In genomic region chr7:30390872-30391646, GRCh38 we compare ENCODE assay signal across 25 cellular contexts.
DNase-seq lines count a peak whose midpoint lies in the region; ATAC-seq and TF ChIP-seq lines count a peak whose summit lies in the region.
"Had no signal": no experiment of that assay in that cellular context is flagged by ENCODE, and none has a peak within 500 bp of the region (broad histone marks: within the 10 kb centered on the region; RNA-seq: fewer than 3 reads in every experiment).

No MANE protein-coding gene starts in this region.

- no TSS peak for BruUV-seq in A673 (replicated peaks; lab: Mats Ljungman, UMichigan)

- H3K4me2 ChIP-seq in H9 (ENCODE audit: insufficient read depth, insufficient read length, low read length), result no peak overlapping the region
- H3K4me2 ChIP-seq in mesendoderm (ENCODE audit: low read length), result no peak overlapping the region
- H3K4me2 ChIP-seq: smooth muscle cell had no signal

- H3K9ac ChIP-seq in H9 (ENCODE audit: extremely low read depth, insufficient read length, low read length), result no peak overlapping the region
- H3K9ac ChIP-seq in mesendoderm (ENCODE audit: low read length), result no peak overlapping the region
- H3K9ac ChIP-seq: BLaER1 treated with 17β-estradiol and CSF1 and Interleukin-3, amounts not matched to agents 10 nM and 100 nM had no signal

- no peak overlapping the region for H3K14ac ChIP-seq in H9 (ENCODE audit: insufficient read depth, low read length)

- H3K4me3 ChIP-seq in A673 (ENCODE audit: low read depth, low read length, poor library complexity, severe bottlenecking), result no peak overlapping the region
- H3K4me3 ChIP-seq in mesendoderm (ENCODE audit: low read length), result no peak overlapping the region
- H3K4me3 ChIP-seq: BLaER1 treated with 17β-estradiol and CSF1 and Interleukin-3, amounts not matched to agents 10 nM and 100 nM; dorsolateral prefrontal cortex; smooth muscle cell had no signal

- H3K79me1 ChIP-seq in H9 (ENCODE audit: insufficient read depth, low read depth, low read length, poor library complexity, severe bottlenecking), result no peaks in the 10 kb centered on the region
- H3K79me1 ChIP-seq in mesendoderm (ENCODE audit: low read length), result no peaks in the 10 kb centered on the region

- no peaks in the 10 kb centered on the region; the same call in 1 of the 2 replicates for H3K27me3 Mint-ChIP-seq in H9 (ENCODE audit: low read depth)
- H3K27me3 Mint-ChIP-seq in activated T-helper 17 cell treated with anti-CD3 and anti-CD28 coated beads, Interleukin-2, amount 50 U/mL, for 72 hours, result no peaks in the 10 kb centered on the region
- H3K27me3 Mint-ChIP-seq: activated naive CD4-positive, alpha-beta T cell treated with anti-CD3 and anti-CD28 coated beads, Interleukin-2, amount 10 ng/mL, durations not matched to agents 7 days and 5 days; activated T-cell treated with anti-CD3 and anti-CD28 coated beads, Interleukin-2, amount 50 U/mL, for 24 hours; naive B cell had no signal

- intact Hi-C loops in A673 (cut with micrococcal nuclease; ENCODE audit: unreplicated experiment), result no loop called here

- H3K18ac ChIP-seq in H9 (ENCODE audit: insufficient read length, low read depth, low read length) (no peak overlapping the region), mesendoderm (ENCODE audit: low read length) (no peak overlapping the region)

- TF ChIP-seq CTCF in A673 (conservative IDR thresholded peaks at IDR 0.05; ENCODE audit: low read depth, low read length) (no peak), H9 (conservative IDR thresholded peaks at IDR 0.05) (no peak)

- H4K8ac ChIP-seq in H9 (replicated peaks; ENCODE audit: insufficient read length, low read depth, low read length) (no peak overlapping the region), mesendoderm (ENCODE audit: low read depth, low read length) (no peak overlapping the region)

- H3K4ac ChIP-seq in H9 (ENCODE audit: low read depth, low read length) (no peak overlapping the region), mesendoderm (ENCODE audit: low read depth, low read length) (no peak overlapping the region)

- H2BK120ac ChIP-seq in H9 (ENCODE audit: low read depth, low read length, poor library complexity, severe bottlenecking), result no peak overlapping the region
- H2BK120ac ChIP-seq in mesendoderm (ENCODE audit: low read depth, low read length), result no peak overlapping the region

- H3K9me3 ChIP-seq in A673 (ENCODE audit: low read depth, low read length, poor library complexity, severe bottlenecking) (no peaks in the 10 kb centered on the region), H9 (ENCODE audit: control insufficient read depth, low read depth, low read length) (no peaks in the 10 kb centered on the region)
- H3K9me3 ChIP-seq: BLaER1 treated with 17β-estradiol and CSF1 and Interleukin-3, amounts not matched to agents 10 nM and 100 nM had no signal

- POLR2A ChIA-PET in A673 (lab: Charles Lee; ENCODE audit: low non-redundant PET), result no interaction called here

- H3K23me2 ChIP-seq in H9 (ENCODE audit: insufficient read length, low read depth, low read length, poor library complexity, severe bottlenecking), result no peaks in the 10 kb centered on the region

- H4K91ac ChIP-seq in H9 (ENCODE audit: insufficient read length, low read depth, low read length), result no peak overlapping the region

- no peak overlapping the region for H2BK15ac ChIP-seq in H9 (ENCODE audit: low read depth, low read length)
- no peak overlapping the region for H2BK15ac ChIP-seq in mesendoderm (replicated peaks; ENCODE audit: low read depth)

- H3K4me3 Mint-ChIP-seq in H9, result no peak overlapping the region; a peak in 1 of 5 replicates
- H3K4me3 Mint-ChIP-seq in activated T-helper 17 cell treated with anti-CD3 and anti-CD28 coated beads, Interleukin-2, amount 50 U/mL, for 72 hours, result no peak overlapping the region
- H3K4me3 Mint-ChIP-seq: activated naive CD4-positive, alpha-beta T cell treated with anti-CD3 and anti-CD28 coated beads, Interleukin-2, amount 10 ng/mL, durations not matched to agents 7 days and 5 days; activated T-cell treated with anti-CD3 and anti-CD28 coated beads, Interleukin-2, amount 50 U/mL, for 24 hours; naive B cell had no signal

- H3K56ac ChIP-seq in H9 (ENCODE audit: insufficient read length, low read depth, low read length) (no peak overlapping the region), mesendoderm (ENCODE audit: low read length) (no peak overlapping the region)

- H3K4me1 ChIP-seq in A673 (ENCODE audit: insufficient read depth, low read length, poor library complexity, severe bottlenecking) (peaks cover 9% of the 10 kb centered on the region), H9 (ENCODE audit: insufficient read depth, low read length) (peaks cover 11% of the 10 kb centered on the region; the same call in 1 of the 2 replicates), mesendoderm (ENCODE audit: control insufficient read depth, low read depth, low read length) (peaks cover 1% of the 10 kb centered on the region)

- H3K23ac ChIP-seq in H9 (ENCODE audit: insufficient read length, low read depth, low read length), result no peak overlapping the region
- H3K23ac ChIP-seq in mesendoderm (ENCODE audit: low read length), result no peak overlapping the region

- no peak overlapping the region for H4K5ac ChIP-seq in H9 (ENCODE audit: insufficient read length, low read depth, low read length)
- no peak overlapping the region for H4K5ac ChIP-seq in mesendoderm (ENCODE audit: low read length)

- WGBS in H9 (ENCODE audit: extremely low coverage, insufficient read length, low lambda C conversion rate), result no CpG with 5 or more reads among the region's 8 CpGs
- no CpG with 5 or more reads among the region's 8 CpGs for WGBS in mesendoderm (ENCODE audit: extremely low coverage, insufficient coverage, low lambda C conversion rate)

- no peak overlapping the region for H2BK5ac ChIP-seq in H9 (ENCODE audit: insufficient read length, low read length)
- no peak overlapping the region for H2BK5ac ChIP-seq in mesendoderm (ENCODE audit: low read length)

- H3K4me1 Mint-ChIP-seq in H9, result peaks cover 33% of the 10 kb centered on the region in 2 experiments
- H3K4me1 Mint-ChIP-seq in activated T-helper 17 cell treated with anti-CD3 and anti-CD28 coated beads, Interleukin-2, amount 50 U/mL, for 72 hours, result no peaks in the 10 kb centered on the region
- H3K4me1 Mint-ChIP-seq: activated naive CD4-positive, alpha-beta T cell treated with anti-CD3 and anti-CD28 coated beads, Interleukin-2, amount 10 ng/mL, durations not matched to agents 7 days and 5 days had no signal

- H2BK20ac ChIP-seq in H9 (ENCODE audit: low read depth, low read length, poor library complexity, severe bottlenecking), result no peak overlapping the region

- H3K27ac ChIP-seq in A673 (ENCODE audit: low read depth, low read length, poor library complexity, severe bottlenecking) (no peak overlapping the region), H9 (ENCODE audit: insufficient read length, low read depth, low read length) (no peak overlapping the region), mesendoderm (ENCODE audit: low read depth, low read length) (no peak overlapping the region)

- ATAC-seq in activated T-helper 17 cell treated with anti-CD3 and anti-CD28 coated beads, Interleukin-2, amount 50 U/mL, for 72 hours (replicated peaks), result peak; percentile 57
- ATAC-seq: activated CD4-positive, CD25-positive, alpha-beta regulatory T cell treated with anti-CD3 and anti-CD28 coated beads, Interleukin-2, amount 50 U/mL, for 24 hours had no signal

- H4K20me1 ChIP-seq in H9 (ENCODE audit: control insufficient read depth, insufficient read depth, insufficient read length), result no peaks in the 10 kb centered on the region
- H4K20me1 ChIP-seq: BLaER1 treated with 17β-estradiol and CSF1 and Interleukin-3, amounts not matched to agents 10 nM and 100 nM had no signal

- DNase-seq in A673 (ENCODE audit: low spot score), result peak; percentile 61
- no peak for DNase-seq in H9
- peak; percentile 16 for DNase-seq in mesendoderm
- no peak for DNase-seq in LoVo (ENCODE audit: low spot score)
- no peak for DNase-seq in NAMALWA (ENCODE audit: low spot score)
- DNase-seq in NCI-H2029 treated with DMSO at 0.1 percent for 48 hours (lab: John Stamatoyannopoulos, UW), result no peak
- DNase-seq: activated naive CD4-positive, alpha-beta T cell treated with anti-CD3 and anti-CD28 coated beads, Interleukin-2, amount 10 ng/mL, durations not matched to agents 7 days and 5 days; activated T-cell treated with anti-CD3 and anti-CD28 coated beads, Interleukin-2, amount 50 U/mL, for 24 hours; central memory CD4-positive, alpha-beta T cell; COR-L47; dorsolateral prefrontal cortex; glutamatergic neuron; kidney glomerular epithelial cell; mammary epithelial cell; naive B cell; NCI-H1092; NCI-H187; NCI-H2227 treated with DMSO at 0.1 percent for 48 hours; NCI-H748 treated with DMSO at 0.1 percent for 48 hours; SHP77; stimulated activated CD4-positive, alpha-beta T cell treated with anti-CD3 and anti-CD28 coated beads, Interleukin-2, amount 100 ng/mL, for 24 hours had no signal

- no peaks in the 10 kb centered on the region for H3K79me2 ChIP-seq in H9 (ENCODE audit: insufficient read depth, low read length)
- H3K79me2 ChIP-seq in mesendoderm (ENCODE audit: control insufficient read depth, insufficient read depth, low read length), result no peaks in the 10 kb centered on the region

- no peaks in the 10 kb centered on the region for H3K36me3 ChIP-seq in A673 (ENCODE audit: insufficient read depth, low read length, poor library complexity, severe bottlenecking)
- no peaks in the 10 kb centered on the region for H3K36me3 ChIP-seq in mesendoderm (ENCODE audit: control insufficient read depth, insufficient read depth, low read length)

- H2AK5ac ChIP-seq in H9 (ENCODE audit: insufficient read length, low read length) (no peak overlapping the region), mesendoderm (ENCODE audit: low read length) (no peak overlapping the region)

- H3K27ac Mint-ChIP-seq in H9, result peak overlapping the region; percentile 69 to 82 (median 77); a peak in 6 of 7 replicates
- H3K27ac Mint-ChIP-seq in activated T-helper 17 cell treated with anti-CD3 and anti-CD28 coated beads, Interleukin-2, amount 50 U/mL, for 72 hours, result no peak overlapping the region
- H3K27ac Mint-ChIP-seq: activated naive CD4-positive, alpha-beta T cell treated with anti-CD3 and anti-CD28 coated beads, Interleukin-2, amount 10 ng/mL, durations not matched to agents 7 days and 5 days; activated T-cell treated with anti-CD3 and anti-CD28 coated beads, Interleukin-2, amount 50 U/mL, for 24 hours had no signal

- CTCF ChIA-PET in A673 (lab: Charles Lee), result no interaction called here

- H2AFZ ChIP-seq in H9 (ENCODE audit: low read length), result no peak overlapping the region

- H3K9me3 Mint-ChIP-seq in H9, result no peaks in the 10 kb centered on the region
- no peaks in the 10 kb centered on the region for H3K9me3 Mint-ChIP-seq in activated T-helper 17 cell treated with anti-CD3 and anti-CD28 coated beads, Interleukin-2, amount 50 U/mL, for 72 hours
- H3K9me3 Mint-ChIP-seq: activated naive CD4-positive, alpha-beta T cell treated with anti-CD3 and anti-CD28 coated beads, Interleukin-2, amount 10 ng/mL, durations not matched to agents 7 days and 5 days; activated T-cell treated with anti-CD3 and anti-CD28 coated beads, Interleukin-2, amount 50 U/mL, for 24 hours; naive B cell had no signal

- no peak overlapping the region for H3T11ph ChIP-seq in H9 (ENCODE audit: low read length)

- no peaks in the 10 kb centered on the region for H3K27me3 ChIP-seq in A673 (replicated peaks; ENCODE audit: insufficient read depth, low read depth, low read length, poor library complexity)
- no peaks in the 10 kb centered on the region for H3K27me3 ChIP-seq in H9 (ENCODE audit: insufficient read depth, low read length)
- H3K27me3 ChIP-seq in mesendoderm (ENCODE audit: insufficient read depth, low read length, poor library complexity), result no peaks in the 10 kb centered on the region
- H3K27me3 ChIP-seq: BLaER1 treated with 17β-estradiol and CSF1 and Interleukin-3, amounts not matched to agents 10 nM and 100 nM; dorsolateral prefrontal cortex had no signal

- H2BK12ac ChIP-seq in H9 (ENCODE audit: insufficient read length, low read depth, low read length), result no peak overlapping the region

- peaks cover 0 to 5% (median 0%) of the 10 kb centered on the region in 3 experiments; a peak in 3 of 7 replicates for H3K36me3 Mint-ChIP-seq in H9 (ENCODE audit: insufficient read depth in 1 of 3, low read depth in 3 of 3)
- no peaks in the 10 kb centered on the region for H3K36me3 Mint-ChIP-seq in activated T-helper 17 cell treated with anti-CD3 and anti-CD28 coated beads, Interleukin-2, amount 50 U/mL, for 72 hours (ENCODE audit: low read depth)
- H3K36me3 Mint-ChIP-seq: activated naive CD4-positive, alpha-beta T cell treated with anti-CD3 and anti-CD28 coated beads, Interleukin-2, amount 10 ng/mL, durations not matched to agents 7 days and 5 days had no signal

Comparison
In these comparisons a context has a peak if more than half of its experiments do, and no peak if none do; other contexts are left out.
1. DNase-seq: peak in A673 (single experiment) and mesendoderm (single experiment); none in H9 (single experiment), LoVo (single experiment), NAMALWA (single experiment) and NCI-H2029 treated with DMSO at 0.1 percent for 48 hours (single experiment).